22 cellular contexts compared by ENCODE assay signal in genomic region chr4:110159544-110159943, GRCh38. TPM values are rescaled to one million over a fixed set of nuclear protein-coding genes. Genes with fewer than 3 reads are reported as not detected.
DNase-seq lines count a peak whose midpoint lies in the region; ATAC-seq, FAIRE-seq and TF ChIP-seq lines count a peak whose summit lies in the region.
"Had no signal": no experiment of that assay in that cellular context is flagged by ENCODE, and none has a peak within 500 bp of the region (broad histone marks: within the 10 kb centered on the region; RNA-seq: fewer than 3 reads in every experiment).

No MANE protein-coding gene starts in this region.

- H2BK5ac ChIP-seq in H1 (ENCODE audit: low read depth, low read length): no peak overlapping the region

- H4K91ac ChIP-seq in H1 (replicated peaks; ENCODE audit: insufficient read length, low read length): no peak overlapping the region

- no TSS peak for BruUV-seq in A673 (replicated peaks; lab: Mats Ljungman, UMichigan)
- BruUV-seq in PC-3 (replicated peaks; lab: Mats Ljungman, UMichigan): no TSS peak

- no peak overlapping the region for H2BK12ac ChIP-seq in H1 (ENCODE audit: low read depth, low read length)

- H2AK5ac ChIP-seq in H1 (ENCODE audit: low read depth, low read length): no peak overlapping the region

- no peak overlapping the region for H2BK20ac ChIP-seq in H1 (ENCODE audit: low read length)

- H3K27me3 ChIP-seq in A673 (replicated peaks; ENCODE audit: insufficient read depth, low read depth, low read length, poor library complexity) (no peaks in the 10 kb centered on the region), PC-3 (ENCODE audit: low read length) (no peaks in the 10 kb centered on the region), H1 (replicated peaks in 1 of 4; ENCODE audit: control insufficient read depth in 3 of 4, extremely low read depth in 1 of 4, insufficient read depth in 3 of 4, low read length in 3 of 4) (no peaks in the 10 kb centered on the region)
- H3K27me3 ChIP-seq: MG63 had no signal

- H4K8ac ChIP-seq in H1 (ENCODE audit: extremely low read depth, insufficient read depth, low read length): no peak overlapping the region

- H3K27ac Mint-ChIP-seq in nephron progenitor cell: peak overlapping the region; percentile 24
- H3K27ac Mint-ChIP-seq: CD4-positive, alpha-beta memory T cell had no signal

- 63% methylated on average over 4 of the region's 4 CpGs; no CpG with 5 or more reads in 1 of the 2 experiments for WGBS in H1 (ENCODE audit: extremely low coverage in 1 of 2, insufficient coverage in 1 of 2, insufficient read length in 1 of 2, insufficient replicate concordance in 2 of 2, low coverage in 1 of 2, low lambda C conversion rate in 2 of 2, missing lambda C conversion rate in 1 of 2), 2 experiments

- H3K9me2 ChIP-seq in PC-3 (replicated peaks; ENCODE audit: low read length): no peaks in the 10 kb centered on the region

- peaks cover 27% of the 10 kb centered on the region for H3K36me3 Mint-ChIP-seq in nephron progenitor cell (ENCODE audit: low read depth)

- H2BK120ac ChIP-seq in H1 (replicated peaks; ENCODE audit: low read depth, low read length): no peak overlapping the region

- H3K14ac ChIP-seq in H1 (ENCODE audit: insufficient read length): no peak overlapping the region

- FAIRE-seq in H1 (lab: Jason Lieb, UNC): no peak
- FAIRE-seq: GM12891, GM19239 had no signal

- no peak overlapping the region for H3K4me3 ChIP-seq in A673 (ENCODE audit: low read depth, low read length, poor library complexity, severe bottlenecking)
- H3K4me3 ChIP-seq in PC-3 (ENCODE audit: low read length): no peak overlapping the region
- H3K4me3 ChIP-seq in H1 (ENCODE audit: extremely low read depth in 1 of 4, insufficient read depth in 2 of 4, low read depth in 3 of 4, low read length in 4 of 4): no peak overlapping the region
- H3K4me3 ChIP-seq: MG63 had no signal

- peak overlapping the region; percentile 65; the same call in 1 of the 2 replicates for H3K4me2 ChIP-seq in PC-3 (ENCODE audit: low read length)
- H3K4me2 ChIP-seq in H1 (ENCODE audit: insufficient read depth in 1 of 2, low read depth in 2 of 2, low read length in 2 of 2): no peak overlapping the region

- ATAC-seq in PC-3 (no peak), HG03571 (IDR thresholded peaks at IDR 0.05; ENCODE audit: unreplicated experiment) (no peak), GM21367 (IDR thresholded peaks at IDR 0.05; ENCODE audit: unreplicated experiment) (no peak)

- no peaks in the 10 kb centered on the region for H3K9me3 ChIP-seq in A673 (ENCODE audit: low read depth, low read length, poor library complexity, severe bottlenecking)
- no peaks in the 10 kb centered on the region for H3K9me3 ChIP-seq in PC-3 (ENCODE audit: low read length)
- H3K9me3 ChIP-seq in H1 (ENCODE audit: insufficient read depth in 2 of 2, low read depth in 1 of 2, low read length in 1 of 2): 0 out of 4 replicates have a peak, but pooled peaks cover 0 to 3% of the 10 kb centered on the region in 2 experiments
- H3K9me3 ChIP-seq: MG63 had no signal

- H3K27me3 Mint-ChIP-seq in nephron progenitor cell (ENCODE audit: low read depth, poor library complexity): no peaks in the 10 kb centered on the region
- H3K27me3 Mint-ChIP-seq: CD4-positive, alpha-beta memory T cell had no signal

- no peak overlapping the region for H3K18ac ChIP-seq in H1 (ENCODE audit: extremely low read depth, low read length)

- peaks cover 51% of the 10 kb centered on the region for H3K4me1 ChIP-seq in A673 (ENCODE audit: insufficient read depth, low read length, poor library complexity, severe bottlenecking)
- peaks cover 41% of the 10 kb centered on the region for H3K4me1 ChIP-seq in PC-3 (ENCODE audit: insufficient read depth, low read length)
- H3K4me1 ChIP-seq in H1 (replicated peaks in 1 of 4; ENCODE audit: control insufficient read depth in 3 of 4, insufficient read depth in 4 of 4, low read length in 3 of 4): no peaks in the 10 kb centered on the region

- no peak overlapping the region for H3K23ac ChIP-seq in H1 (ENCODE audit: insufficient read length)

- no peak for TF ChIP-seq CTCF in A673 (conservative IDR thresholded peaks at IDR 0.05; ENCODE audit: low read depth, low read length)
- no peak for TF ChIP-seq CTCF in PC-3 (conservative IDR thresholded peaks at IDR 0.05; ENCODE audit: low read depth, low read length)
- TF ChIP-seq CTCF in H1 (IDR thresholded peaks at IDR 0.05; ENCODE audit: control extremely low read depth in 1 of 3, insufficient read depth in 1 of 3, low read depth in 1 of 3, low read length in 3 of 3): no peak
- TF ChIP-seq CTCF in nephron progenitor cell (IDR thresholded peaks at IDR 0.05): no peak

- H3K36me3 ChIP-seq in A673 (ENCODE audit: insufficient read depth, low read length, poor library complexity, severe bottlenecking): no peaks in the 10 kb centered on the region
- H3K36me3 ChIP-seq in PC-3 (ENCODE audit: low read depth, low read length): no peaks in the 10 kb centered on the region
- peaks cover 0 to 8% (median 0%) of the 10 kb centered on the region in 4 experiments; a peak in 3 of 8 replicates for H3K36me3 ChIP-seq in H1 (ENCODE audit: control insufficient read depth in 2 of 4, insufficient read depth in 4 of 4, low read length in 3 of 4)
- H3K36me3 ChIP-seq: MG63 had no signal

- H3K79me2 ChIP-seq in PC-3 (ENCODE audit: low read length) (0 out of 2 replicates have a peak, but pooled peaks cover 2% of the 10 kb centered on the region), H1 (ENCODE audit: control insufficient read depth in 1 of 2, insufficient read depth in 2 of 2, low read length in 2 of 2) (peaks cover 3 to 79% of the 10 kb centered on the region in 2 experiments; a peak in 2 of 4 replicates)

- H2AFZ ChIP-seq in PC-3 (ENCODE audit: low read length) (no peak overlapping the region), H1 (ENCODE audit: low read length) (no peak overlapping the region)

- H3K9ac ChIP-seq in PC-3 (ENCODE audit: low read length) (no peak overlapping the region), H1 (replicated peaks in 1 of 4; ENCODE audit: extremely low read depth in 1 of 4, low read depth in 3 of 4, low read length in 3 of 4) (no peak overlapping the region)

- H3K27ac ChIP-seq in A673 (ENCODE audit: low read depth, low read length, poor library complexity, severe bottlenecking) (peak overlapping the region; percentile 28), PC-3 (ENCODE audit: low read length) (no peak overlapping the region), H1 (ENCODE audit: low read depth, low read length) (no peak overlapping the region)

- H3K4me3 Mint-ChIP-seq in nephron progenitor cell: no peak overlapping the region
- H3K4me3 Mint-ChIP-seq: CD4-positive, alpha-beta memory T cell; H9 had no signal

- POLR2A ChIA-PET in A673 (lab: Charles Lee; ENCODE audit: low non-redundant PET) (no interaction called here), PC-3 (lab: Charles Lee; ENCODE audit: unreplicated experiment) (no interaction called here), H1 (lab: Charles Lee; ENCODE audit: partially characterized antibody) (interaction anchor here (1.2 kb wide), 1 partner anchor 29 kb away, joined by 3 read pairs; no protein-coding TSS in a partner anchor)

- peaks cover 42% of the 10 kb centered on the region for H3K4me1 Mint-ChIP-seq in nephron progenitor cell
- H3K4me1 Mint-ChIP-seq: H9 had no signal

- TF ChIP-seq POLR2A in H1 (IDR thresholded peaks at IDR 0.05; ENCODE audit: control extremely low read depth in 1 of 2, low read depth in 2 of 2, low read length in 2 of 2): no peak

- DNase-seq in A673 (ENCODE audit: low spot score) (no peak), PC-3 (no peak), H1 (ENCODE audit: low read depth in 1 of 2, low spot score in 2 of 2) (no peak), nephron progenitor cell (no peak), LoVo (ENCODE audit: low spot score) (no peak)
- DNase-seq: C1 segment of cervical spinal cord; CD4-positive, alpha-beta memory T cell; COR-L47; GDM1; H9; Kasumi-1; MG63; NCI-H2029; NCI-H446 treated with DMSO at 0.1 percent for 48 hours; NK-92 treated with Interleukin-12 subunit alpha and Interleukin-12 subunit beta, amount 100 ng/mL, for 24 hours; RPMI8226; SHP77; T-helper 1 cell had no signal

- CTCF ChIA-PET in A673 (lab: Charles Lee) (no interaction called here), PC-3 (lab: Charles Lee) (interaction anchor here (0.6 kb wide), 1 partner anchor 272 kb away, joined by 3 read pairs; no protein-coding TSS in a partner anchor), H1 (lab: Charles Lee; ENCODE audit: partially characterized antibody) (interaction anchor here (1.2 to 1.5 kb wide), 3 partner anchors 14 to 108 kb away, joined by 3 to 5 read pairs (median 4); no protein-coding TSS in a partner anchor)

- H4K20me1 ChIP-seq in PC-3 (ENCODE audit: low read length): no peaks in the 10 kb centered on the region
- peaks cover 0 to 3% of the 10 kb centered on the region in 2 experiments for H4K20me1 ChIP-seq in H1 (replicated peaks in 1 of 2; ENCODE audit: control insufficient read depth in 1 of 2, insufficient read depth in 2 of 2, low read length in 2 of 2)

- no peak overlapping the region for H3K56ac ChIP-seq in H1 (replicated peaks; ENCODE audit: insufficient read length, low read depth, low read length)

- H3K9me3 Mint-ChIP-seq in nephron progenitor cell: no peaks in the 10 kb centered on the region
- H3K9me3 Mint-ChIP-seq: H9 had no signal

- no peak for TF ChIP-seq RAD21 in H1 (IDR thresholded peaks at IDR 0.05 in 1 of 2, conservative IDR thresholded peaks at IDR 0.05 in 1 of 2; ENCODE audit: low read depth in 2 of 2, low read length in 2 of 2)

- H3F3A ChIP-seq in PC-3 (ENCODE audit: low read length, unreplicated experiment): no peaks in the 10 kb centered on the region

- no peak overlapping the region for H2BK15ac ChIP-seq in H1 (ENCODE audit: low read length)

- TF ChIP-seq EP300 in H1 (IDR thresholded peaks at IDR 0.05; ENCODE audit: borderline replicate concordance in 1 of 2, low read depth in 2 of 2, low read length in 2 of 2): no peak

- intact Hi-C loops in A673 (cut with micrococcal nuclease; ENCODE audit: unreplicated experiment): no loop called here
- intact Hi-C loops in PC-3 (cut with micrococcal nuclease): loop anchor here (2.0 kb wide), 1 partner anchor 109 kb away; no protein-coding TSS in a partner anchor

- H4K5ac ChIP-seq in H1 (ENCODE audit: insufficient read length, low read depth, low read length): peak overlapping the region; percentile 68

- H3K23me2 ChIP-seq in H1 (ENCODE audit: low read depth, low read length): no peaks in the 10 kb centered on the region

- no peaks in the 10 kb centered on the region; the same call in 1 of the 2 replicates for H3K79me1 ChIP-seq in H1 (ENCODE audit: low read depth, low read length)

- no peak overlapping the region for H3K4ac ChIP-seq in H1 (replicated peaks; ENCODE audit: insufficient read length, low read depth, low read length)

RNA-seq across cellular contexts. Expression of gene ELOVL6, which starts 38.9 kb away (rescaled TPM):
- total RNA-seq in A673 (2021): 50.0 and 55.3 TPM in 2 replicates
- total RNA-seq in PC-3 (2014; rRNA removed): 2.2 and 4.4 TPM in 2 replicates
- 86.6 and 89.6 TPM in 2 replicates for total RNA-seq in H1 (2021; fragmentation: NEBNext Ultra II Directional; extraction: Animal tissue kit (Norgen Biotek cat#: 25700))
- polyA plus RNA-seq in H1 (2011; rRNA removed): 18.6 and 27.8 TPM in 2 replicates
- polyA plus RNA-seq in H1 (2011; cell fraction: cytosol; rRNA removed): 49.1 TPM
- 28.8 TPM for polyA plus RNA-seq in H1 (2011; cell fraction: nucleus; rRNA removed)
- polyA plus RNA-seq in H1 (2012, experiment 1 of 2): 53.7 to 81.8 TPM (median 55.0 TPM) in 4 replicates
- 27.8 TPM for polyA plus RNA-seq in H1 (2012, experiment 2 of 2)
- 105 TPM for polyA plus RNA-seq in H1 (2013, experiment 1 of 2)
- 124 TPM for polyA plus RNA-seq in H1 (2013, experiment 2 of 2)
- 93.8 and 126 TPM in 2 replicates for polyA minus RNA-seq in H1 (2011; rRNA and poly(A)+ RNA removed)
- polyA minus RNA-seq in H1 (2011; cell fraction: cytosol; rRNA and poly(A)+ RNA removed): 37.6 TPM
- polyA minus RNA-seq in H1 (2011; cell fraction: nucleus; rRNA and poly(A)+ RNA removed): 80.1 TPM
